1 cellular context compared by ENCODE assay signal in genomic region chr16:76946879-76947278, GRCh38.
TF ChIP-seq lines count a peak whose summit lies in the region.

No MANE protein-coding gene starts in this region.

TF ChIP-seq in liver, 16 proteins besides CTCF, POLR2A, EP300 and RAD21 (continued from another document):
- TF ChIP-seq, protein P1, sequence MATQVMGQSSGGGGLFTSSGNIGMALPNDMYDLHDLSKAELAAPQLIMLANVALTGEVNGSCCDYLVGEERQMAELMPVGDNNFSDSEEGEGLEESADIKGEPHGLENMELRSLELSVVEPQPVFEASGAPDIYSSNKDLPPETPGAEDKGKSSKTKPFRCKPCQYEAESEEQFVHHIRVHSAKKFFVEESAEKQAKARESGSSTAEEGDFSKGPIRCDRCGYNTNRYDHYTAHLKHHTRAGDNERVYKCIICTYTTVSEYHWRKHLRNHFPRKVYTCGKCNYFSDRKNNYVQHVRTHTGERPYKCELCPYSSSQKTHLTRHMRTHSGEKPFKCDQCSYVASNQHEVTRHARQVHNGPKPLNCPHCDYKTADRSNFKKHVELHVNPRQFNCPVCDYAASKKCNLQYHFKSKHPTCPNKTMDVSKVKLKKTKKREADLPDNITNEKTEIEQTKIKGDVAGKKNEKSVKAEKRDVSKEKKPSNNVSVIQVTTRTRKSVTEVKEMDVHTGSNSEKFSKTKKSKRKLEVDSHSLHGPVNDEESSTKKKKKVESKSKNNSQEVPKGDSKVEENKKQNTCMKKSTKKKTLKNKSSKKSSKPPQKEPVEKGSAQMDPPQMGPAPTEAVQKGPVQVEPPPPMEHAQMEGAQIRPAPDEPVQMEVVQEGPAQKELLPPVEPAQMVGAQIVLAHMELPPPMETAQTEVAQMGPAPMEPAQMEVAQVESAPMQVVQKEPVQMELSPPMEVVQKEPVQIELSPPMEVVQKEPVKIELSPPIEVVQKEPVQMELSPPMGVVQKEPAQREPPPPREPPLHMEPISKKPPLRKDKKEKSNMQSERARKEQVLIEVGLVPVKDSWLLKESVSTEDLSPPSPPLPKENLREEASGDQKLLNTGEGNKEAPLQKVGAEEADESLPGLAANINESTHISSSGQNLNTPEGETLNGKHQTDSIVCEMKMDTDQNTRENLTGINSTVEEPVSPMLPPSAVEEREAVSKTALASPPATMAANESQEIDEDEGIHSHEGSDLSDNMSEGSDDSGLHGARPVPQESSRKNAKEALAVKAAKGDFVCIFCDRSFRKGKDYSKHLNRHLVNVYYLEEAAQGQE (IDR thresholded peaks at IDR 0.05), result peak; percentile 21
- no peak for TF ChIP-seq EGR1 (IDR thresholded peaks at IDR 0.05; ENCODE audit: low read depth in 2 of 2)
- TF ChIP-seq HNF4A (conservative IDR thresholded peaks at IDR 0.05), result peak in 1 of 2 donors; percentile 55
- TF ChIP-seq GABPA (IDR thresholded peaks at IDR 0.05 in 1 of 2, conservative IDR thresholded peaks at IDR 0.05 in 1 of 2), result peak in 1 of 2 donors; percentile 29
- TF ChIP-seq, protein P2, sequence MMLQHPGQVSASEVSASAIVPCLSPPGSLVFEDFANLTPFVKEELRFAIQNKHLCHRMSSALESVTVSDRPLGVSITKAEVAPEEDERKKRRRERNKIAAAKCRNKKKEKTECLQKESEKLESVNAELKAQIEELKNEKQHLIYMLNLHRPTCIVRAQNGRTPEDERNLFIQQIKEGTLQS (IDR thresholded peaks at IDR 0.05), result no peak
- TF ChIP-seq RXRA (IDR thresholded peaks at IDR 0.05), result peak in 1 of 2 donors; percentile 52
- TF ChIP-seq JUND (IDR thresholded peaks at IDR 0.05), result peak in 1 of 2 donors; percentile 97
- TF ChIP-seq TAF1 (conservative IDR thresholded peaks at IDR 0.05), result no peak
